8 cellular contexts compared by ENCODE assay signal in genomic region chr3:119293761-119294401, GRCh38. TPM values are rescaled to one million over a fixed set of nuclear protein-coding genes. Genes with fewer than 3 reads are reported as not detected.
DNase-seq lines count a peak whose midpoint lies in the region; ATAC-seq and TF ChIP-seq lines count a peak whose summit lies in the region.

TSS of gene ARHGAP31 (plus strand) at chr3:119294383. CDS start at chr3:119294905, 522 bp downstream.

- peak within 1 kb of the TSS; percentile 76 for H2AFZ ChIP-seq in MM.1S (ENCODE audit: low read length)

- no peak for TF ChIP-seq CTCF in GM12864 (IDR thresholded peaks at IDR 0.05; ENCODE audit: low read depth, low read length, missing control alignments)
- no peak for TF ChIP-seq CTCF in MM.1S (IDR thresholded peaks at IDR 0.05; ENCODE audit: low read length)

- peak within 1 kb of the TSS; percentile 94 for H3K4me2 ChIP-seq in MM.1S (ENCODE audit: low read depth, low read length)

- peak within 1 kb of the TSS; percentile 96 for H3K27ac ChIP-seq in MM.1S (ENCODE audit: low read length)

- DNase-seq in GM12864 (ENCODE audit: low read depth), result peak; percentile 45
- DNase-seq in H4 (ENCODE audit: low spot score), result peak; percentile 61
- peak; percentile 94 for DNase-seq in MM.1S
- peak; percentile 96 for DNase-seq in central memory CD4-positive, alpha-beta T cell
- peak; percentile 72 for DNase-seq in kidney tubule cell (ENCODE audit: low spot score)
- peak; percentile 43 to 84 (median 63) for DNase-seq in stimulated activated CD4-positive, alpha-beta T cell treated with anti-CD3 and anti-CD28 coated beads, Interleukin-1b, Interleukin-23, amount 100 ng/mL, for 24 hours (ENCODE audit: low read depth in 4 of 4, low spot score in 1 of 4)
- no peak for DNase-seq in superior temporal gyrus (ENCODE audit: extremely low spot score)

- H3K4me1 ChIP-seq in MM.1S (ENCODE audit: low read length), result peaks cover 43% of the 10 kb centered on the region

- peaks cover 36% of the 10 kb centered on the region for H3K79me2 ChIP-seq in MM.1S (ENCODE audit: low read length)

- H3K9me3 ChIP-seq in MM.1S (replicated peaks; ENCODE audit: insufficient read depth, low read length), result no peaks in the 10 kb centered on the region

- ATAC-seq in activated CD4-positive, CD25-positive, alpha-beta regulatory T cell treated with anti-CD3 and anti-CD28 coated beads, Interleukin-2, amount 50 U/mL, for 24 hours, result peak; percentile 66 to 70

- H3K4me3 ChIP-seq in GM12864 (ENCODE audit: low read depth, low read length) (peak within 1 kb of the TSS; percentile 72), MM.1S (ENCODE audit: low read length) (peak within 1 kb of the TSS; percentile 83)

- no peaks in the 10 kb centered on the region for H3K36me3 ChIP-seq in MM.1S (replicated peaks; ENCODE audit: insufficient read depth, low read length)

- H3F3A ChIP-seq in MM.1S (ENCODE audit: insufficient read depth, low read length), result peaks cover 36% of the 10 kb centered on the region

- no peaks in the 10 kb centered on the region for H4K20me1 ChIP-seq in MM.1S (ENCODE audit: insufficient read depth, low read length)

- peak within 1 kb of the TSS; percentile 85 for H3K9ac ChIP-seq in MM.1S (ENCODE audit: low read length)

- H3K27me3 ChIP-seq in MM.1S (replicated peaks; ENCODE audit: insufficient read depth, low read length), result no peaks in the 10 kb centered on the region

- H3K9me2 ChIP-seq in MM.1S (replicated peaks; ENCODE audit: insufficient read depth, low read length), result no peaks in the 10 kb centered on the region

RNA-seq across cellular contexts. Expression of gene ARHGAP31, which starts in this region (rescaled TPM):
- 4.5 and 6.9 TPM in 2 replicates for total RNA-seq in H4 (2014; rRNA removed; shearing (Covaris generic))
